7 cellular contexts compared by ENCODE assay signal in the genomic region with DNA sequence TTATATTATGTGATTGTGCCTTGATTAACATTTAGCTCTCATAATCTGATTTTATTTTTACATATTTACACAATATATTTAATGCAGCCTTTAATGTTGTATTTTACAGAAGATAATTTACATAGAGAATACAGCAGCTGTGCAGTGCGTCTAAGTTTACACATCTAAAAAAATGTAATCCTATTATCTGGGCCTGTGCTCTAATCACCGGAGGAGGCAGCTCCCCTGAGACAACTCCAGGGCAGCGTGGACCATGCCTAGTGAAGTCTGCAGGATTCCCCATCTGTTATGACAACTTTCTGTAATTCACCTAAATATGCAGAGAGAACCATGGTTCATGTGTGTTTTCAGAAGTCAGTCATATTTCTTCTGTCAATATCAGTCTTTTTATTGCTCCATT.
DNase-seq lines count a peak whose midpoint lies in the region; FAIRE-seq and TF ChIP-seq lines count a peak whose summit lies in the region.
"Not testable (repeated sequence)": the region's sequence is repeated elsewhere in the genome, so short reads cannot be mapped to it uniquely, and the experiment has no call there.

No MANE protein-coding gene starts in this region.

- H3K4me3 Mint-ChIP-seq in activated CD4-positive, alpha-beta T cell treated with anti-CD3 and anti-CD28 coated beads, Interleukin-2, amount 10 ng/mL, durations not matched to agents 24 days and 14 days, result not testable (repeated sequence)

- not testable (repeated sequence) for H3K4me1 Mint-ChIP-seq in activated CD4-positive, alpha-beta T cell treated with anti-CD3 and anti-CD28 coated beads, Interleukin-2, amount 10 ng/mL, durations not matched to agents 24 days and 14 days

- peak; percentile 32 for FAIRE-seq in D721Med (lab: Jason Lieb, UNC)

- H3K4me1 ChIP-seq in BE2C, result not testable (repeated sequence)
- H3K4me1 ChIP-seq in Loucy (ENCODE audit: insufficient read depth, low read length, poor library complexity, severe bottlenecking), result peaks cover 77% of the 10 kb centered on the region

- not testable (repeated sequence) for H3K4me3 ChIP-seq in BE2C (ENCODE audit: low read depth, low read length); Loucy (ENCODE audit: low read length, poor library complexity, severe bottlenecking)

- H3K27ac Mint-ChIP-seq in activated CD4-positive, alpha-beta T cell treated with anti-CD3 and anti-CD28 coated beads, Interleukin-2, amount 10 ng/mL, durations not matched to agents 24 days and 14 days, result not testable (repeated sequence)

- H3K27me3 ChIP-seq in BE2C; Loucy (ENCODE audit: insufficient read depth, low read length, poor library complexity, severe bottlenecking): not testable (repeated sequence)

- H3K79me2 ChIP-seq in Loucy (ENCODE audit: insufficient read depth, low read length), result not testable (repeated sequence)

- H3K36me3 Mint-ChIP-seq in activated CD4-positive, alpha-beta T cell treated with anti-CD3 and anti-CD28 coated beads, Interleukin-2, amount 10 ng/mL, durations not matched to agents 24 days and 14 days (ENCODE audit: low read depth), result not testable (repeated sequence)

- H3K9me2 ChIP-seq in Loucy (replicated peaks; ENCODE audit: low read depth, low read length), result not testable (repeated sequence)

- H2AFZ ChIP-seq in Loucy (ENCODE audit: low read length), result not testable (repeated sequence)

- peaks cover 28% of the 10 kb centered on the region for H3K27me3 Mint-ChIP-seq in activated CD4-positive, alpha-beta T cell treated with anti-CD3 and anti-CD28 coated beads, Interleukin-2, amount 10 ng/mL, durations not matched to agents 24 days and 14 days

- intact Hi-C loops in activated CD4-positive, alpha-beta T cell treated with anti-CD3 and anti-CD28 coated beads, Interleukin-2, amount 10 ng/mL, durations not matched to agents 24 days and 14 days (cut with micrococcal nuclease), result loop anchor here (5.0 kb wide), 1 partner anchor 83 kb away; no protein-coding TSS in a partner anchor

- not testable (repeated sequence) for H3K4me2 ChIP-seq in Loucy (ENCODE audit: low read depth, low read length, poor library complexity, severe bottlenecking)

- H3K36me3 ChIP-seq in BE2C; Loucy (ENCODE audit: insufficient read depth, low read length): not testable (repeated sequence)

- not testable (repeated sequence) for H4K20me1 ChIP-seq in Loucy (ENCODE audit: insufficient read depth, low read length, poor library complexity, severe bottlenecking)

- peak overlapping the region; percentile 71 for H3K9ac ChIP-seq in Loucy (ENCODE audit: low read depth, low read length, poor library complexity, severe bottlenecking)

- not testable (repeated sequence) for H3K9me3 Mint-ChIP-seq in activated CD4-positive, alpha-beta T cell treated with anti-CD3 and anti-CD28 coated beads, Interleukin-2, amount 10 ng/mL, durations not matched to agents 24 days and 14 days

- not testable (repeated sequence) for TF ChIP-seq CTCF in BE2C (IDR thresholded peaks at IDR 0.05; ENCODE audit: low read depth, low read length); D721Med (IDR thresholded peaks at IDR 0.05; ENCODE audit: insufficient read depth, missing control alignments); Loucy (conservative IDR thresholded peaks at IDR 0.05; ENCODE audit: low read length)

- not testable (repeated sequence) for H3F3A ChIP-seq in Loucy (ENCODE audit: low read depth)

- peak; percentile 18 for DNase-seq in BE2C
- peak; percentile 25 for DNase-seq in D721Med (ENCODE audit: insufficient read length, low spot score)
- peak; percentile 78 for DNase-seq in NCI-H2171 treated with DMSO at 0.1 percent for 48 hours (lab: John Stamatoyannopoulos, UW)
- DNase-seq in NCI-H526 (lab: John Stamatoyannopoulos, UW), result peak; percentile 43 to 68
- peak; percentile 57 for DNase-seq in NCI-H82 treated with DMSO at 0.1 percent for 48 hours (lab: John Stamatoyannopoulos, UW; ENCODE audit: unreplicated experiment)
- peak; percentile 25 for DNase-seq in activated CD4-positive, alpha-beta T cell treated with anti-CD3 and anti-CD28 coated beads, Interleukin-2, amount 10 ng/mL, durations not matched to agents 24 days and 14 days

- not testable (repeated sequence) for H3K9me3 ChIP-seq in BE2C; Loucy (ENCODE audit: insufficient read depth, low read depth, low read length)

Comparison
In these comparisons a context has a peak if more than half of its experiments do, and no peak if none do; other contexts are left out.
1. DNase-seq: peak in every context shown above with its lines; median percentile 78 in NCI-H2171 treated with DMSO at 0.1 percent for 48 hours; 57 in NCI-H82 treated with DMSO at 0.1 percent for 48 hours; 56 in NCI-H526; 25 in D721Med; 25 in activated CD4-positive, alpha-beta T cell treated with anti-CD3 and anti-CD28 coated beads, Interleukin-2, amount 10 ng/mL, durations not matched to agents 24 days and 14 days; 18 in BE2C.